Comparison of ENCODE assay signal across 19 cellular contexts in the genomic region with DNA sequence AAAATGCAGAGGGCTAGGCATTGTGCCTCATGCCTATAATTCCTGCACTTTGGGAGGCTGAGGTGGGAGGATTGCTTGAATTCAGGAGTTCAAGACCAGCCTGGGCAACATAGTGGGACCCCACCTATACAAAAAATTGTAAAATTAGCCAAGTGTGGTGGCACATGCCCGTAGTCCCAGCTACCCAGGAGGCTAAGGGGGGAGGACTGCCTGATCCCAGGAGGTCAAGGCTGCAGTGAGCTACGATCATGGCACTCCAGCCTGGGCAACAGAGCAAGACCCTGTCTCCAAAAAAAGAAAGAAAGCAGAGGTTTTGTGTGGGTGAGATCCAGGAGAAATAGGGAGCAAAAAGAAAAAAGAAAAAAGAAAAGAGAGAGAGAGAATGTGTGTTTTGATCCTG. TPM values are rescaled to one million over a fixed set of nuclear protein-coding genes. Genes with fewer than 3 reads are reported as not detected.
A peak's percentile ranks its signal among the peaks of the same experiment; 100 is the strongest.
DNase-seq lines count a peak whose midpoint lies in the region; ATAC-seq, FAIRE-seq and TF ChIP-seq lines count a peak whose summit lies in the region.
"Had no signal": no experiment of that assay in that cellular context is flagged by ENCODE, and none has a peak within 500 bp of the region (broad histone marks: within the 10 kb centered on the region; RNA-seq: fewer than 3 reads in every experiment).

No MANE protein-coding gene starts in this region.

- H3K27ac ChIP-seq in BLaER1 = peak overlapping the region; percentile 50
- no peak overlapping the region for H3K27ac ChIP-seq in HEK293 (ENCODE audit: extremely low read depth, low read depth, low read length)
- H3K27ac ChIP-seq in OCI-LY1 (ENCODE audit: low read depth, low read length, poor library complexity, severe bottlenecking) = peak overlapping the region; percentile 27
- no peak overlapping the region for H3K27ac ChIP-seq in H1 (ENCODE audit: low read depth, low read length)
- H3K27ac ChIP-seq in aorta (ENCODE audit: low read depth in 1 of 2, low read length in 2 of 2) = no peak overlapping the region
- H3K27ac ChIP-seq in CD4-positive, alpha-beta memory T cell (ENCODE audit: low read depth, low read length) = no peak overlapping the region
- H3K27ac ChIP-seq: PC-9, RWPE1, SK-N-MC had no signal

- no peak overlapping the region for H4K5ac ChIP-seq in H1 (ENCODE audit: insufficient read length, low read depth, low read length)

- H3K9ac ChIP-seq in BLaER1 (no peak overlapping the region), OCI-LY1 (ENCODE audit: low read length) (no peak overlapping the region), H1 (replicated peaks in 1 of 4; ENCODE audit: extremely low read depth in 1 of 4, low read depth in 3 of 4, low read length in 3 of 4) (no peak overlapping the region)

- H3K4me1 ChIP-seq in BLaER1 = peaks cover 51% of the 10 kb centered on the region
- H3K4me1 ChIP-seq in HEK293 (ENCODE audit: control insufficient read depth, insufficient read depth, low read length) = no peaks in the 10 kb centered on the region
- peaks cover 36% of the 10 kb centered on the region for H3K4me1 ChIP-seq in OCI-LY1 (ENCODE audit: insufficient read depth, low read length, severe bottlenecking)
- H3K4me1 ChIP-seq in H1 (replicated peaks in 1 of 4; ENCODE audit: control insufficient read depth in 3 of 4, insufficient read depth in 4 of 4, low read length in 3 of 4) = peaks cover 0 to 2% (median 0%) of the 10 kb centered on the region in 4 experiments; a peak in 1 of 7 replicates
- peaks cover 0 to 4% of the 10 kb centered on the region in 2 donors for H3K4me1 ChIP-seq in aorta (ENCODE audit: control insufficient read depth in 1 of 2, insufficient read depth in 2 of 2, low read length in 2 of 2)
- H3K4me1 ChIP-seq in CD4-positive, alpha-beta memory T cell (ENCODE audit: insufficient read depth, low read length) = peaks cover 30% of the 10 kb centered on the region
- H3K4me1 ChIP-seq: BE2C had no signal

- no peak overlapping the region for H4K91ac ChIP-seq in H1 (replicated peaks; ENCODE audit: insufficient read length, low read length)

- H3K4me3 ChIP-seq in BLaER1 = peak overlapping the region; percentile 30
- H3K4me3 ChIP-seq in HEK293 (ENCODE audit: low read depth, low read length) = no peak overlapping the region
- no peak overlapping the region for H3K4me3 ChIP-seq in OCI-LY1 (ENCODE audit: low read depth, low read length, poor library complexity, severe bottlenecking)
- no peak overlapping the region for H3K4me3 ChIP-seq in H1 (ENCODE audit: extremely low read depth in 1 of 4, insufficient read depth in 2 of 4, low read depth in 3 of 4, low read length in 4 of 4)
- H3K4me3 ChIP-seq in aorta (ENCODE audit: low read length in 2 of 2) = no peak overlapping the region
- H3K4me3 ChIP-seq in CD4-positive, alpha-beta memory T cell (ENCODE audit: low read length in 2 of 2) = no peak overlapping the region
- H3K4me3 ChIP-seq: PC-9, SK-N-MC had no signal

- H2BK120ac ChIP-seq in H1 (replicated peaks; ENCODE audit: low read depth, low read length) = no peak overlapping the region

- no peak for TF ChIP-seq CTCF in HEK293 (tag by site-specific recombination; IDR thresholded peaks at IDR 0.05)
- no peak for TF ChIP-seq CTCF in OCI-LY1 (IDR thresholded peaks at IDR 0.05; ENCODE audit: low read length)
- TF ChIP-seq CTCF in H1 (IDR thresholded peaks at IDR 0.05; ENCODE audit: control extremely low read depth in 1 of 3, insufficient read depth in 1 of 3, low read depth in 1 of 3, low read length in 3 of 3) = no peak

- no peak for DNase-seq in H1 (ENCODE audit: low read depth in 1 of 2, low spot score in 2 of 2)
- no peak for DNase-seq in aorta
- no peak for DNase-seq in CD4-positive, alpha-beta memory T cell
- DNase-seq: BE2C; CD8-positive, alpha-beta T cell; DMS153; KG1; NCI-H1694 treated with DMSO at 0.1 percent for 48 hours; NCI-H2081 treated with DMSO at 0.1 percent for 48 hours; NCI-H446; NCI-H526; PC-9; SHP77 treated with DMSO at 0.1 percent for 48 hours had no signal

- no peak overlapping the region for H2BK12ac ChIP-seq in H1 (ENCODE audit: low read depth, low read length)

- H3K79me2 ChIP-seq in OCI-LY1 (ENCODE audit: insufficient read depth, low read length) (peaks cover 64% of the 10 kb centered on the region), H1 (ENCODE audit: control insufficient read depth in 1 of 2, insufficient read depth in 2 of 2, low read length in 2 of 2) (peaks cover 0 to 61% of the 10 kb centered on the region in 2 experiments; a peak in 2 of 4 replicates)

- H3K18ac ChIP-seq in H1 (ENCODE audit: extremely low read depth, low read length) = no peak overlapping the region

- CTCF ChIA-PET in HEK293 (lab: Yijun Ruan, JAX) (interaction anchor here (1.0 kb wide), 1 partner anchor 114 kb away, joined by 3 read pairs; no protein-coding TSS in a partner anchor), H1 (lab: Charles Lee; ENCODE audit: partially characterized antibody) (interaction anchor here (0.7 kb wide), 1 partner anchor 121 kb away, joined by 3 read pairs; no protein-coding TSS in a partner anchor)
- CTCF ChIA-PET in CD4-positive, alpha-beta memory T cell (lab: Charles Lee; ENCODE audit: partially characterized antibody) = interaction anchor here (2.5 kb wide), 1 partner anchor 11 kb away, joined by 8 read pairs; no protein-coding TSS in a partner anchor

- H3K27ac Mint-ChIP-seq in CD4-positive, alpha-beta memory T cell = no peak overlapping the region
- H3K27ac Mint-ChIP-seq: CD8-positive, alpha-beta T cell had no signal

- no peak overlapping the region for H3K23ac ChIP-seq in H1 (ENCODE audit: insufficient read length)

- H3K4me2 ChIP-seq in BLaER1 (peak overlapping the region; percentile 79), OCI-LY1 (ENCODE audit: low read length) (peak overlapping the region; percentile 55; the same call in 1 of the 2 replicates), H1 (ENCODE audit: insufficient read depth in 1 of 2, low read depth in 2 of 2, low read length in 2 of 2) (no peak overlapping the region)
- H3K4me2 ChIP-seq: PC-9 had no signal

- no peak overlapping the region for H4K8ac ChIP-seq in H1 (ENCODE audit: extremely low read depth, insufficient read depth, low read length)

- H3K9me3 ChIP-seq in BLaER1 (no peaks in the 10 kb centered on the region), HEK293 (ENCODE audit: control insufficient read depth, insufficient read depth, low read depth, low read length) (no peaks in the 10 kb centered on the region), OCI-LY1 (ENCODE audit: low read length) (no peaks in the 10 kb centered on the region), H1 (ENCODE audit: insufficient read depth in 2 of 2, low read depth in 1 of 2, low read length in 1 of 2) (no peaks in the 10 kb centered on the region), aorta (ENCODE audit: control insufficient read depth, low read length) (no peaks in the 10 kb centered on the region)
- no peaks in the 10 kb centered on the region for H3K9me3 ChIP-seq in CD4-positive, alpha-beta memory T cell (ENCODE audit: control insufficient read depth in 1 of 2, low read length in 2 of 2)
- H3K9me3 ChIP-seq: BE2C had no signal

- H3K56ac ChIP-seq in H1 (replicated peaks; ENCODE audit: insufficient read length, low read depth, low read length) = no peak overlapping the region

- no peak for ATAC-seq in aorta (ENCODE audit: low FRiP score)
- no peak for ATAC-seq in HG03469 (IDR thresholded peaks at IDR 0.05; ENCODE audit: unreplicated experiment)
- ATAC-seq: CD8-positive, alpha-beta T cell had no signal

- no peak for FAIRE-seq in H1 (lab: Jason Lieb, UNC)

- H3K36me3 Mint-ChIP-seq in CD4-positive, alpha-beta memory T cell = peaks cover 0 to 6% of the 10 kb centered on the region in 2 donors

- no peaks in the 10 kb centered on the region for H3K9me3 Mint-ChIP-seq in CD4-positive, alpha-beta memory T cell
- H3K9me3 Mint-ChIP-seq: CD8-positive, alpha-beta T cell had no signal

- no peak overlapping the region for H3K4ac ChIP-seq in H1 (replicated peaks; ENCODE audit: insufficient read length, low read depth, low read length)

- no peak for TF ChIP-seq EP300 in H1 (IDR thresholded peaks at IDR 0.05; ENCODE audit: borderline replicate concordance in 1 of 2, low read depth in 2 of 2, low read length in 2 of 2)

- no peaks in the 10 kb centered on the region for H3F3A ChIP-seq in OCI-LY1 (ENCODE audit: insufficient read depth, low read length)

- H2AFZ ChIP-seq in OCI-LY1 (ENCODE audit: low read length) (no peak overlapping the region), H1 (ENCODE audit: low read length) (no peak overlapping the region)
- H2AFZ ChIP-seq: PC-9 had no signal

- POLR2A ChIA-PET in HEK293 (lab: Yijun Ruan, JAX) = no interaction called here
- POLR2A ChIA-PET in H1 (lab: Charles Lee; ENCODE audit: partially characterized antibody) = no interaction called here
- POLR2A ChIA-PET in CD4-positive, alpha-beta memory T cell (lab: Charles Lee; ENCODE audit: partially characterized antibody) = no interaction called here

- H2BK15ac ChIP-seq in H1 (ENCODE audit: low read length) = no peak overlapping the region

- 95% methylated on average over 2 of the region's 2 CpGs; no CpG with 5 or more reads in 1 of the 2 experiments for WGBS in H1 (ENCODE audit: extremely low coverage in 1 of 2, insufficient coverage in 1 of 2, insufficient read length in 1 of 2, insufficient replicate concordance in 2 of 2, low coverage in 1 of 2, low lambda C conversion rate in 2 of 2, missing lambda C conversion rate in 1 of 2), 2 experiments
- WGBS in aorta, 2 donors = 79 to 80% methylated on average over 2 of the region's 2 CpGs

- intact Hi-C loops in aorta (cut with DNase I) = no loop called here
- intact Hi-C loops in CD4-positive, alpha-beta memory T cell (cut with micrococcal nuclease) = no loop called here

- H3K9me2 ChIP-seq in OCI-LY1 (ENCODE audit: low read depth, low read length) = no peaks in the 10 kb centered on the region

- H3K79me1 ChIP-seq in H1 (ENCODE audit: low read depth, low read length) = no peaks in the 10 kb centered on the region

- H3K4me1 Mint-ChIP-seq in CD4-positive, alpha-beta memory T cell = peaks cover 21 to 50% (median 35%) of the 10 kb centered on the region in 4 donors

- no peak for TF ChIP-seq POLR2A in H1 (IDR thresholded peaks at IDR 0.05; ENCODE audit: control extremely low read depth in 1 of 2, low read depth in 2 of 2, low read length in 2 of 2)

- H2BK20ac ChIP-seq in H1 (ENCODE audit: low read length) = no peak overlapping the region

- no peak for TF ChIP-seq RAD21 in H1 (IDR thresholded peaks at IDR 0.05 in 1 of 2, conservative IDR thresholded peaks at IDR 0.05 in 1 of 2; ENCODE audit: low read depth in 2 of 2, low read length in 2 of 2)

- H3K23me2 ChIP-seq in H1 (ENCODE audit: low read depth, low read length) = peaks cover 5% of the 10 kb centered on the region; the same call in 1 of the 2 replicates

- H4K20me1 ChIP-seq in BLaER1 = peaks cover 36% of the 10 kb centered on the region
- no peaks in the 10 kb centered on the region for H4K20me1 ChIP-seq in OCI-LY1 (ENCODE audit: insufficient read depth, low read length)
- peaks cover 0 to 5% of the 10 kb centered on the region in 2 experiments for H4K20me1 ChIP-seq in H1 (replicated peaks in 1 of 2; ENCODE audit: control insufficient read depth in 1 of 2, insufficient read depth in 2 of 2, low read length in 2 of 2)

- H2BK5ac ChIP-seq in H1 (ENCODE audit: low read depth, low read length) = no peak overlapping the region

- H3K14ac ChIP-seq in H1 (ENCODE audit: insufficient read length) = no peak overlapping the region

- 0 out of 2 replicates have a peak, but pooled peaks cover 3% of the 10 kb centered on the region for H3K36me3 ChIP-seq in BLaER1
- H3K36me3 ChIP-seq in HEK293 (ENCODE audit: control insufficient read depth in 2 of 2, insufficient read depth in 1 of 2, low read length in 2 of 2) = no peaks in the 10 kb centered on the region
- H3K36me3 ChIP-seq in OCI-LY1 (ENCODE audit: insufficient read depth, low read length) = no peaks in the 10 kb centered on the region
- no peaks in the 10 kb centered on the region for H3K36me3 ChIP-seq in H1 (ENCODE audit: control insufficient read depth in 2 of 4, insufficient read depth in 4 of 4, low read length in 3 of 4)
- no peaks in the 10 kb centered on the region for H3K36me3 ChIP-seq in aorta (ENCODE audit: control insufficient read depth in 1 of 2, insufficient read depth in 2 of 2, low read length in 1 of 2)
- H3K36me3 ChIP-seq in CD4-positive, alpha-beta memory T cell (ENCODE audit: insufficient read depth, low read length) = no peaks in the 10 kb centered on the region
- H3K36me3 ChIP-seq: BE2C had no signal

- no peaks in the 10 kb centered on the region for H3K27me3 ChIP-seq in BLaER1
- no peaks in the 10 kb centered on the region for H3K27me3 ChIP-seq in OCI-LY1 (ENCODE audit: insufficient read depth, low read length)
- no peaks in the 10 kb centered on the region for H3K27me3 ChIP-seq in H1 (replicated peaks in 1 of 4; ENCODE audit: control insufficient read depth in 3 of 4, extremely low read depth in 1 of 4, insufficient read depth in 3 of 4, low read length in 3 of 4)
- no peaks in the 10 kb centered on the region for H3K27me3 ChIP-seq in aorta (ENCODE audit: control insufficient read depth in 1 of 2, insufficient read depth in 2 of 2, low read length in 1 of 2)
- H3K27me3 ChIP-seq in CD4-positive, alpha-beta memory T cell (ENCODE audit: insufficient read depth, low read length) = no peaks in the 10 kb centered on the region
- H3K27me3 ChIP-seq: BE2C had no signal

- no peak overlapping the region for H3K4me3 Mint-ChIP-seq in CD4-positive, alpha-beta memory T cell

- no peaks in the 10 kb centered on the region for H3K27me3 Mint-ChIP-seq in CD4-positive, alpha-beta memory T cell

- H2AK5ac ChIP-seq in H1 (ENCODE audit: low read depth, low read length) = no peak overlapping the region

RNA-seq across cellular contexts. Expression of a gene that starts 4.9 kb away (rescaled TPM):
- total RNA-seq in H1 (2021; fragmentation: NEBNext Ultra II Directional; extraction: Animal tissue kit (Norgen Biotek cat#: 25700)) = 13.1 and 18.2 TPM in 2 replicates
- 2.7 and 2.9 TPM in 2 replicates for polyA plus RNA-seq in H1 (2011; rRNA removed)
- polyA plus RNA-seq in H1 (2011; cell fraction: cytosol; rRNA removed) = 4.1 TPM
- polyA plus RNA-seq in H1 (2011; cell fraction: nucleus; rRNA removed) = 3.7 TPM
- polyA plus RNA-seq in H1 (2012, experiment 1 of 2) = 3.2 to 5.0 TPM (median 3.9 TPM) in 4 replicates
- 0.22 TPM for polyA plus RNA-seq in H1 (2012, experiment 2 of 2)
- polyA plus RNA-seq in H1 (2013, experiment 1 of 2) = 4.3 TPM
- 3.7 TPM for polyA plus RNA-seq in H1 (2013, experiment 2 of 2)
- 19.3 and 21.2 TPM in 2 replicates for polyA minus RNA-seq in H1 (2011; rRNA and poly(A)+ RNA removed)
- polyA minus RNA-seq in H1 (2011; cell fraction: cytosol; rRNA and poly(A)+ RNA removed) = 8.4 TPM
- polyA minus RNA-seq in H1 (2011; cell fraction: nucleus; rRNA and poly(A)+ RNA removed) = 13.5 TPM
- total RNA-seq in aorta = 10 to 100 TPM; 34.4 to 37.6 TPM
- polyA plus RNA-seq in aorta = 10 to 100 TPM in 1 of 2 donors, 1 to 10 TPM in 1; 7.2 to 11.3 TPM
- total RNA-seq in CD4-positive, alpha-beta memory T cell = 10 to 100 TPM; 27.4 to 28.2 TPM
- polyA plus RNA-seq in CD4-positive, alpha-beta memory T cell = 1 to 10 TPM; 9.1 to 9.6 TPM

Comparison
In these comparisons a context has a peak if more than half of its experiments do, and no peak if none do; other contexts are left out.
1. H3K27ac ChIP-seq: peak in BLaER1 (single experiment) and OCI-LY1 (single experiment); none in HEK293 (single experiment), H1 (single experiment), aorta (0 of 2) and CD4-positive, alpha-beta memory T cell (single experiment).
2. H3K4me2 ChIP-seq: peak in BLaER1 (single experiment) and OCI-LY1 (single experiment); none in H1 (0 of 2).